In genomic region chrX:155070038-155070437, GRCh38 we compare ENCODE assay signal across 8 cellular contexts. TPM values are rescaled to one million over a fixed set of nuclear protein-coding genes. Genes with fewer than 3 reads are reported as not detected.
DNase-seq lines count a peak whose midpoint lies in the region; ATAC-seq and TF ChIP-seq lines count a peak whose summit lies in the region.

No MANE protein-coding gene starts in this region.

- in situ Hi-C loops in HAP-1 (cut with MboI; ENCODE audit: low sequenced_read_pairs): loop anchor here (25.0 kb wide), 1 partner anchor 308 kb away; the partner anchor contains the start of genes DKC1 and GAB3

- DNase-seq in HAP-1 (ENCODE audit: low spot score in 2 of 2): peak in 1 of 2 experiments; percentile 25
- DNase-seq in SJSA1 (ENCODE audit: low read depth in 1 of 2, low spot score in 2 of 2): peak in 1 of 2 experiments; percentile 2
- DNase-seq in foreskin fibroblast: peak in 1 of 2 donors; percentile 10
- no peak for DNase-seq in amygdala (lab: John Stamatoyannopoulos, UW)
- DNase-seq in sciatic nerve (ENCODE audit: low spot score): no peak
- no peak for DNase-seq in HEK293T (ENCODE audit: extremely low spot score)

- peaks cover 20% of the 10 kb centered on the region for H3K36me3 ChIP-seq in HAP-1 (replicated peaks)
- peaks cover 6% of the 10 kb centered on the region; the same call in 1 of the 2 replicates for H3K36me3 ChIP-seq in SJSA1

- peak overlapping the region; percentile 66 for H3K4me3 ChIP-seq in HAP-1
- peak overlapping the region; percentile 72 for H3K4me3 ChIP-seq in SJSA1
- H3K4me3 ChIP-seq in foreskin fibroblast (ENCODE audit: low read depth in 1 of 2, low read length in 2 of 2): peak overlapping the region; percentile 69 to 70
- peak overlapping the region; percentile 47 to 67 (median 53) for H3K4me3 ChIP-seq in skin epidermis

- H3K27me3 ChIP-seq in HAP-1 (ENCODE audit: low read depth) (no peaks in the 10 kb centered on the region), SJSA1 (replicated peaks) (no peaks in the 10 kb centered on the region)

- ATAC-seq in sciatic nerve (no peak), HG03457 (IDR thresholded peaks at IDR 0.05; ENCODE audit: unreplicated experiment) (no peak)

- POLR2A ChIA-PET in HEK293T (lab: Yijun Ruan, JAX): no interaction called here

- H3K27ac ChIP-seq in SJSA1 (peak overlapping the region; percentile 95), skin epidermis (peak overlapping the region in 11 of 21 experiments; percentile 62 to 88 (median 84))

- intact Hi-C loops in sciatic nerve (cut with DNase I): no loop called here

- CTCF ChIA-PET in HEK293T (lab: Yijun Ruan, JAX): no interaction called here

- H3K9me3 ChIP-seq in HAP-1 (no peaks in the 10 kb centered on the region), SJSA1 (replicated peaks) (no peaks in the 10 kb centered on the region)

- no peak for TF ChIP-seq CTCF in foreskin fibroblast (IDR thresholded peaks at IDR 0.05; ENCODE audit: low read depth, low read length)

- H3K4me1 ChIP-seq in HAP-1 (peaks cover 8% of the 10 kb centered on the region), SJSA1 (replicated peaks) (peaks cover 25% of the 10 kb centered on the region)

TF ChIP-seq in HEK293T, 16 proteins besides CTCF, POLR2A, EP300 and RAD21:
- no peak for TF ChIP-seq NFRKB (IDR thresholded peaks at IDR 0.05)
- no peak for TF ChIP-seq FOXK2 (IDR thresholded peaks at IDR 0.05)
- no peak for TF ChIP-seq FOXM1 (IDR thresholded peaks at IDR 0.05; ENCODE audit: borderline replicate concordance)
- TF ChIP-seq SUZ12 (IDR thresholded peaks at IDR 0.05): no peak
- TF ChIP-seq ELF4 (IDR thresholded peaks at IDR 0.05): no peak
- no peak for TF ChIP-seq BHLHE40 (IDR thresholded peaks at IDR 0.05; ENCODE audit: borderline replicate concordance)
- no peak for TF ChIP-seq SP1 (IDR thresholded peaks at IDR 0.05)
- no peak for TF ChIP-seq CTBP1 (IDR thresholded peaks at IDR 0.05; ENCODE audit: borderline replicate concordance)
- no peak for TF ChIP-seq TARDBP (IDR thresholded peaks at IDR 0.05)

RNA-seq across cellular contexts. Expression of gene CMC4, which starts 0.9 kb away (rescaled TPM):
- total RNA-seq in SJSA1 (2014; rRNA removed; shearing (Covaris generic)): 25.1 and 38.5 TPM in 2 replicates
- total RNA-seq in sciatic nerve: 3.9 TPM

RNA-seq across cellular contexts. Expression of gene MTCP1, which starts 0.9 kb away (rescaled TPM):
- 2.0 and 2.1 TPM in 2 replicates for total RNA-seq in SJSA1 (2014; rRNA removed; shearing (Covaris generic))
- total RNA-seq in sciatic nerve: 22.9 TPM

RNA-seq across cellular contexts. Expression of gene BRCC3, which starts 1.3 kb away (rescaled TPM):
- total RNA-seq in SJSA1 (2014; rRNA removed; shearing (Covaris generic)): 5.4 and 12.1 TPM in 2 replicates
- 12.3 TPM for total RNA-seq in sciatic nerve

RNA-seq across cellular contexts. Expression of gene FUNDC2, which starts 43.4 kb away (rescaled TPM):
- total RNA-seq in SJSA1 (2014; rRNA removed; shearing (Covaris generic)): 62.6 and 63.8 TPM in 2 replicates
- 94.6 TPM for total RNA-seq in sciatic nerve

RNA-seq across cellular contexts. Expression of gene F8, which starts 47.5 kb away (rescaled TPM):
- total RNA-seq in SJSA1 (2014; rRNA removed; shearing (Covaris generic)): 3.3 and 3.7 TPM in 2 replicates
- 63.0 TPM for total RNA-seq in sciatic nerve
